13 cellular contexts compared by ENCODE assay signal in genomic region chr4:148254818-148255366, GRCh38.
DNase-seq lines count a peak whose midpoint lies in the region; ATAC-seq, FAIRE-seq and TF ChIP-seq lines count a peak whose summit lies in the region.
"Had no signal": no experiment of that assay in that cellular context is flagged by ENCODE, and none has a peak within 500 bp of the region (broad histone marks: within the 10 kb centered on the region; RNA-seq: fewer than 3 reads in every experiment).

No MANE protein-coding gene starts in this region.

- H3K4me1 ChIP-seq in HEK293 (ENCODE audit: control insufficient read depth, insufficient read depth, low read length) (no peaks in the 10 kb centered on the region), PC-9 (replicated peaks; ENCODE audit: insufficient read depth) (no peaks in the 10 kb centered on the region)
- H3K4me1 ChIP-seq: BLaER1 treated with 17β-estradiol and CSF1 and Interleukin-3, amounts not matched to agents 10 nM and 100 nM had no signal

- H3K9me3 ChIP-seq in HEK293 (ENCODE audit: control insufficient read depth, insufficient read depth, low read depth, low read length) (no peaks in the 10 kb centered on the region), PC-9 (ENCODE audit: insufficient read depth, low read depth) (no peaks in the 10 kb centered on the region)
- H3K9me3 ChIP-seq: BLaER1 treated with 17β-estradiol and CSF1 and Interleukin-3, amounts not matched to agents 10 nM and 100 nM had no signal

- H3K27ac ChIP-seq in HEK293 (ENCODE audit: extremely low read depth, low read depth, low read length) (no peak overlapping the region), PC-9 (no peak overlapping the region)
- H3K27ac ChIP-seq: BLaER1 treated with 17β-estradiol and CSF1 and Interleukin-3, amounts not matched to agents 10 nM and 100 nM; HL-60 had no signal

- no peak for ATAC-seq in effector memory CD8-positive, alpha-beta T cell (replicated peaks)
- ATAC-seq in SK-N-SH treated with all-trans-retinoic acid at 6 μM for 48 hours, result no peak

- CTCF ChIA-PET in HEK293 (lab: Yijun Ruan, JAX), result no interaction called here
- CTCF ChIA-PET in PC-9 (lab: Charles Lee), result no interaction called here

- intact Hi-C loops in PC-9 (cut with micrococcal nuclease; ENCODE audit: unreplicated experiment), result no loop called here

- no TSS peak for BruUV-seq in PC-9 (replicated peaks; lab: Mats Ljungman, UMichigan)

- no peaks in the 10 kb centered on the region for H3K36me3 Mint-ChIP-seq in effector memory CD8-positive, alpha-beta T cell (ENCODE audit: insufficient read depth)
- H3K36me3 Mint-ChIP-seq in nephron (ENCODE audit: low read depth), result no peaks in the 10 kb centered on the region
- H3K36me3 Mint-ChIP-seq in osteocyte (ENCODE audit: unreplicated experiment), result no peaks in the 10 kb centered on the region

- H4K20me1 ChIP-seq in PC-9 (ENCODE audit: insufficient read depth), result no peaks in the 10 kb centered on the region
- H4K20me1 ChIP-seq: BLaER1 treated with 17β-estradiol and CSF1 and Interleukin-3, amounts not matched to agents 10 nM and 100 nM had no signal

- H3K27ac Mint-ChIP-seq in effector memory CD8-positive, alpha-beta T cell, result peak overlapping the region; percentile 50 to 69
- H3K27ac Mint-ChIP-seq in nephron (peak overlapping the region in 2 of 3 experiments; percentile 17 to 29), osteocyte (ENCODE audit: unreplicated experiment) (no peak overlapping the region)

- H2AFZ ChIP-seq in PC-9, result no peak overlapping the region

- no peaks in the 10 kb centered on the region for H3K27me3 ChIP-seq in PC-9 (ENCODE audit: insufficient read depth, low read depth)
- H3K27me3 ChIP-seq: BLaER1 treated with 17β-estradiol and CSF1 and Interleukin-3, amounts not matched to agents 10 nM and 100 nM had no signal

- H3K4me3 Mint-ChIP-seq in effector memory CD8-positive, alpha-beta T cell, result no peak overlapping the region
- no peak overlapping the region for H3K4me3 Mint-ChIP-seq in nephron
- no peak overlapping the region for H3K4me3 Mint-ChIP-seq in osteocyte (ENCODE audit: unreplicated experiment)

- H3K36me3 ChIP-seq in HEK293 (ENCODE audit: control insufficient read depth in 2 of 2, insufficient read depth in 1 of 2, low read length in 2 of 2) (no peaks in the 10 kb centered on the region), PC-9 (ENCODE audit: low read depth) (no peaks in the 10 kb centered on the region)
- H3K36me3 ChIP-seq: BLaER1 treated with 17β-estradiol and CSF1 and Interleukin-3, amounts not matched to agents 10 nM and 100 nM had no signal

- H3K9me2 ChIP-seq in PC-9 (ENCODE audit: insufficient read depth), result no peaks in the 10 kb centered on the region

- no peak for DNase-seq in RCC 7860 (ENCODE audit: low spot score)
- no peak for DNase-seq in effector memory CD8-positive, alpha-beta T cell
- no peak for DNase-seq in osteocyte (ENCODE audit: extremely low spot score, unreplicated experiment)
- no peak for DNase-seq in PC-9
- no peak for DNase-seq in Ammon's horn (ENCODE audit: low spot score)
- DNase-seq: AML-193; CD4-positive, CD25-positive, alpha-beta regulatory T cell; HCEC 1CT had no signal

- peak; percentile 41 for FAIRE-seq in RCC 7860 (lab: Jason Lieb, UNC)

- no peak for TF ChIP-seq CTCF in HEK293 (tag by site-specific recombination; IDR thresholded peaks at IDR 0.05)
- no peak for TF ChIP-seq CTCF in nephron (IDR thresholded peaks at IDR 0.05; ENCODE audit: unreplicated experiment in 3 of 3)
- no peak for TF ChIP-seq CTCF in osteocyte (IDR thresholded peaks at IDR 0.05)
- TF ChIP-seq CTCF in PC-9 (conservative IDR thresholded peaks at IDR 0.05), result no peak

- no peaks in the 10 kb centered on the region for H3K27me3 Mint-ChIP-seq in effector memory CD8-positive, alpha-beta T cell
- H3K27me3 Mint-ChIP-seq in nephron (ENCODE audit: low read depth) (no peaks in the 10 kb centered on the region), osteocyte (ENCODE audit: unreplicated experiment) (peaks cover 40% of the 10 kb centered on the region)
- H3K27me3 Mint-ChIP-seq: CD4-positive, CD25-positive, alpha-beta regulatory T cell had no signal

- H3K79me2 ChIP-seq in PC-9 (ENCODE audit: low read depth), result no peaks in the 10 kb centered on the region

- POLR2A ChIA-PET in HEK293 (lab: Yijun Ruan, JAX) (no interaction called here), PC-9 (lab: Charles Lee; ENCODE audit: unreplicated experiment) (no interaction called here)

- H3K4me1 Mint-ChIP-seq in effector memory CD8-positive, alpha-beta T cell (ENCODE audit: low read depth in 2 of 2), result peaks cover 15 to 23% of the 10 kb centered on the region in 2 donors
- H3K4me1 Mint-ChIP-seq in nephron (peaks cover 16% of the 10 kb centered on the region), osteocyte (ENCODE audit: unreplicated experiment) (no peaks in the 10 kb centered on the region)

- no peaks in the 10 kb centered on the region for H3F3A ChIP-seq in PC-9 (ENCODE audit: insufficient read depth, low read depth)

- H3K9me3 Mint-ChIP-seq in effector memory CD8-positive, alpha-beta T cell, result no peaks in the 10 kb centered on the region
- H3K9me3 Mint-ChIP-seq in nephron (no peaks in the 10 kb centered on the region), osteocyte (ENCODE audit: unreplicated experiment) (no peaks in the 10 kb centered on the region)

- no peak overlapping the region for H3K4me2 ChIP-seq in PC-9
- H3K4me2 ChIP-seq: BLaER1 treated with 17β-estradiol and CSF1 and Interleukin-3, amounts not matched to agents 10 nM and 100 nM had no signal

- H3K4me3 ChIP-seq in HEK293 (ENCODE audit: low read depth, low read length) (no peak overlapping the region), PC-9 (no peak overlapping the region)
- H3K4me3 ChIP-seq: BLaER1 treated with 17β-estradiol and CSF1 and Interleukin-3, amounts not matched to agents 10 nM and 100 nM had no signal

TF ChIP-seq in HEK293, 187 proteins besides CTCF, POLR2A, EP300 and RAD21:
- no peak for TF ChIP-seq ZSCAN23 (tag by site-specific recombination; IDR thresholded peaks at IDR 0.05)
- TF ChIP-seq ZNF548 (tag by site-specific recombination; IDR thresholded peaks at IDR 0.05), result peak; percentile 49; the same call in 1 of the 2 replicates
- TF ChIP-seq, protein P1, sequence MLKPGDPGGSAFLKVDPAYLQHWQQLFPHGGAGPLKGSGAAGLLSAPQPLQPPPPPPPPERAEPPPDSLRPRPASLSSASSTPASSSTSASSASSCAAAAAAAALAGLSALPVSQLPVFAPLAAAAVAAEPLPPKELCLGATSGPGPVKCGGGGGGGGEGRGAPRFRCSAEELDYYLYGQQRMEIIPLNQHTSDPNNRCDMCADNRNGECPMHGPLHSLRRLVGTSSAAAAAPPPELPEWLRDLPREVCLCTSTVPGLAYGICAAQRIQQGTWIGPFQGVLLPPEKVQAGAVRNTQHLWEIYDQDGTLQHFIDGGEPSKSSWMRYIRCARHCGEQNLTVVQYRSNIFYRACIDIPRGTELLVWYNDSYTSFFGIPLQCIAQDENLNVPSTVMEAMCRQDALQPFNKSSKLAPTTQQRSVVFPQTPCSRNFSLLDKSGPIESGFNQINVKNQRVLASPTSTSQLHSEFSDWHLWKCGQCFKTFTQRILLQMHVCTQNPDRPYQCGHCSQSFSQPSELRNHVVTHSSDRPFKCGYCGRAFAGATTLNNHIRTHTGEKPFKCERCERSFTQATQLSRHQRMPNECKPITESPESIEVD (tag by site-specific recombination; IDR thresholded peaks at IDR 0.05), result no peak
- TF ChIP-seq ZNF311 (tag by site-specific recombination; IDR thresholded peaks at IDR 0.05; ENCODE audit: borderline replicate concordance), result no peak
- TF ChIP-seq ZNF626 (tag by site-specific recombination; IDR thresholded peaks at IDR 0.05), result no peak

TF ChIP-seq in SK-N-SH treated with all-trans-retinoic acid at 6 μM for 48 hours, 23 proteins besides CTCF, POLR2A, EP300 and RAD21 (continues in another document):
- TF ChIP-seq POU6F1 (CRISPR knock-in tag; IDR thresholded peaks at IDR 0.05; ENCODE audit: borderline replicate concordance, low read depth) (no peak), CREB5 (CRISPR knock-in tag; IDR thresholded peaks at IDR 0.05; ENCODE audit: low read depth) (no peak), ZNF565 (CRISPR knock-in tag; conservative IDR thresholded peaks at IDR 0.05; ENCODE audit: low read depth) (no peak)
